ENCODE assay signal across 8 cellular contexts in the genomic region with DNA sequence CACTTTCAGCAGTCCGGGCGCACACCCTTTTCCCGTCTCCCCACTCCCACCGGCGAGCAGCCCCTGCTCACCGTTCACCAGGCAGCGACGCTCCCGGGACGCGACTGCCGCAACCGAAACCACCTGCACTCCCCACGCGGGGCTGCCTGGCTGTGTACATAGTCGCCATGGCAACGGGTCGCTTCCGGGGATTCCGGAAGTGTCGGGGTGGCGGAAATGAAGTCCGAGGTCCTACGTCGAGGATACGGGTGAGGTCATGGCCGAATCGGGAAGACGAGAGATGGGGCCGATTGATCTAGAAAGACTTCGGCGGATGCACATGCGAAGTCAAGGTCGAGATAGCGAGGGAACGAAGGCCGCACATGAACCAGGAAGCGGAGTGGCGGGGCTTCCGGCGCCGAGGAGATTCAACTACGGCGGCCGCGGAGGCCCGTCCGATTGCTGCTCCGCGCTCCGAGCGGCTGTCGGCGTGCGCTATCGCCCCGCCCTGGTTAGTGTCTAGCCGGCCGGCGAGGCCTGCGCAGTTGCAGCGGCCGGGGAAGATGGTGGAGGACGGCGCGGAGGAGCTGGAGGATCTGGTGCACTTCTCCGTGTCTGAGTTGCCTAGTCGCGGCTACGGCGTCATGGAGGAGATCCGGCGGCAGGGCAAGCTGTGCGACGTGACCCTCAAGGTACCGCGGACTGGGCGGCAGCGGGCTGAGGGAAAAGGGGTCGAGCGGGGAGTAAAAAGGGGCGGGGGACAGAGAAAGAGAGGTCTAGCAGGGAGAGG. TPM values are rescaled to one million over a fixed set of nuclear protein-coding genes. Genes with fewer than 3 reads are reported as not detected.
DNase-seq lines count a peak whose midpoint lies in the region; TF ChIP-seq lines count a peak whose summit lies in the region.

A gene with protein sequence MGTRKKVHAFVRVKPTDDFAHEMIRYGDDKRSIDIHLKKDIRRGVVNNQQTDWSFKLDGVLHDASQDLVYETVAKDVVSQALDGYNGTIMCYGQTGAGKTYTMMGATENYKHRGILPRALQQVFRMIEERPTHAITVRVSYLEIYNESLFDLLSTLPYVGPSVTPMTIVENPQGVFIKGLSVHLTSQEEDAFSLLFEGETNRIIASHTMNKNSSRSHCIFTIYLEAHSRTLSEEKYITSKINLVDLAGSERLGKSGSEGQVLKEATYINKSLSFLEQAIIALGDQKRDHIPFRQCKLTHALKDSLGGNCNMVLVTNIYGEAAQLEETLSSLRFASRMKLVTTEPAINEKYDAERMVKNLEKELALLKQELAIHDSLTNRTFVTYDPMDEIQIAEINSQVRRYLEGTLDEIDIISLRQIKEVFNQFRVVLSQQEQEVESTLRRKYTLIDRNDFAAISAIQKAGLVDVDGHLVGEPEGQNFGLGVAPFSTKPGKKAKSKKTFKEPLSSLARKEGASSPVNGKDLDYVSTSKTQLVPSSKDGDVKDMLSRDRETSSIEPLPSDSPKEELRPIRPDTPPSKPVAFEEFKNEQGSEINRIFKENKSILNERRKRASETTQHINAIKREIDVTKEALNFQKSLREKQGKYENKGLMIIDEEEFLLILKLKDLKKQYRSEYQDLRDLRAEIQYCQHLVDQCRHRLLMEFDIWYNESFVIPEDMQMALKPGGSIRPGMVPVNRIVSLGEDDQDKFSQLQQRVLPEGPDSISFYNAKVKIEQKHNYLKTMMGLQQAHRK (minus strand): TSS at position 376 of the 769 bp plus-strand sequence. CDS start 5,425 bp downstream, outside the sequence.
A gene (plus strand): TSS at position 521 of the 769 bp plus-strand sequence. CDS start 22 bp downstream, at position 543.

- H3K36me3 ChIP-seq in SK-N-SH (replicated peaks in 1 of 2; ENCODE audit: control insufficient read depth in 1 of 2, insufficient read depth in 2 of 2, low read length in 1 of 2) (no peaks in the 10 kb centered on the region), osteoblast (ENCODE audit: insufficient read depth, low read length) (peaks cover under 1% of the 10 kb centered on the region), testis (ENCODE audit: low read depth, missing control alignments) (no peaks in the 10 kb centered on the region)

- peak within 1 kb of the TSS; percentile 98 for H3K4me3 Mint-ChIP-seq in HFFc6
- H3K4me3 Mint-ChIP-seq in activated naive CD8-positive, alpha-beta T cell, result peak within 1 kb of the TSS; percentile 99

- H3K9me2 ChIP-seq in SK-N-SH, result no peaks in the 10 kb centered on the region

- peak within 1 kb of the TSS; percentile 69 for H2AFZ ChIP-seq in SK-N-SH (ENCODE audit: low read depth)
- H2AFZ ChIP-seq in osteoblast (ENCODE audit: low read length), result peak within 1 kb of the TSS; percentile 98

- CTCF ChIA-PET in SK-N-SH (lab: Yijun Ruan, JAX), result interaction anchor here (1.1 to 3.2 kb wide), 6 partner anchors 8 to 324 kb away, joined by 3 to 10 read pairs (median 5); a partner anchor contains a TSS

- H3K27me3 ChIP-seq in SK-N-SH (ENCODE audit: insufficient read depth), result no peaks in the 10 kb centered on the region
- H3K27me3 ChIP-seq in osteoblast (ENCODE audit: insufficient read depth, low read length), result no peaks in the 10 kb centered on the region
- H3K27me3 ChIP-seq in testis, result no peaks in the 10 kb centered on the region

- H3K27me3 Mint-ChIP-seq in HFFc6 (ENCODE audit: insufficient read depth), result peaks cover 4% of the 10 kb centered on the region; the same call in 1 of the 2 replicates
- H3K27me3 Mint-ChIP-seq in activated naive CD8-positive, alpha-beta T cell, result no peaks in the 10 kb centered on the region

- peaks cover 65% of the 10 kb centered on the region for H3K79me2 ChIP-seq in SK-N-SH (ENCODE audit: insufficient read depth)
- peaks cover 51% of the 10 kb centered on the region for H3K79me2 ChIP-seq in osteoblast (ENCODE audit: insufficient read depth, low read length)

- H3F3A ChIP-seq in SK-N-SH (replicated peaks; ENCODE audit: insufficient read depth), result peaks cover 10% of the 10 kb centered on the region

- no peak for TF ChIP-seq EP300 in SK-N-SH (IDR thresholded peaks at IDR 0.05; ENCODE audit: borderline replicate concordance in 1 of 2, low read depth in 1 of 2, low read length in 1 of 2)

- peak within 1 kb of the TSS; percentile 96 to 99 for H3K27ac ChIP-seq in SK-N-SH (ENCODE audit: low read depth in 2 of 2, low read length in 1 of 2)
- H3K27ac ChIP-seq in osteoblast (ENCODE audit: low read depth, low read length), result peak within 1 kb of the TSS; percentile 97
- peak within 1 kb of the TSS; percentile 92 to 93 for H3K27ac ChIP-seq in testis

- H3K36me3 Mint-ChIP-seq in HFFc6 (ENCODE audit: low read depth), result peaks cover 12% of the 10 kb centered on the region
- H3K36me3 Mint-ChIP-seq in activated naive CD8-positive, alpha-beta T cell, result no peaks in the 10 kb centered on the region

- H3K9me3 ChIP-seq in SK-N-SH (no peaks in the 10 kb centered on the region), osteoblast (ENCODE audit: low read depth, low read length) (no peaks in the 10 kb centered on the region), testis (no peaks in the 10 kb centered on the region)

- H3K4me1 ChIP-seq in SK-N-SH (ENCODE audit: control insufficient read depth in 1 of 2, insufficient read depth in 2 of 2, low read depth in 1 of 2, low read length in 1 of 2), result peaks cover 0 to 9% of the 10 kb centered on the region in 2 experiments; a peak in 1 of 4 replicates
- H3K4me1 ChIP-seq in osteoblast (ENCODE audit: insufficient read depth, low read length), result peaks cover 19% of the 10 kb centered on the region
- peaks cover 17% of the 10 kb centered on the region for H3K4me1 ChIP-seq in testis

- DNase-seq in HFFc6 (peak; percentile 95), NB4 (ENCODE audit: low read depth) (peak; percentile 93), SK-N-SH (peak; percentile 94), glomerular visceral epithelial cell (ENCODE audit: extremely low spot score) (peak; percentile 94), osteoblast (ENCODE audit: insufficient read length, low spot score, missing footprints) (peak; percentile 98), testis (peak; percentile 96)

- H4K20me1 ChIP-seq in SK-N-SH (ENCODE audit: insufficient read depth) (no peaks in the 10 kb centered on the region; the same call in 1 of the 2 replicates), osteoblast (ENCODE audit: insufficient read depth, low read length) (peaks cover 8% of the 10 kb centered on the region)

- intact Hi-C loops in testis (cut with DNase I; ENCODE audit: low total_unique reads), result no loop called here

- H3K27ac Mint-ChIP-seq in HFFc6, result peak within 1 kb of the TSS; percentile 100
- H3K27ac Mint-ChIP-seq in activated naive CD8-positive, alpha-beta T cell, result peak within 1 kb of the TSS; percentile 99

- peak within 1 kb of the TSS; percentile 97 for H3K9ac ChIP-seq in SK-N-SH

- POLR2A ChIA-PET in SK-N-SH (lab: Yijun Ruan, JAX), result interaction anchor here (0.6 to 1.8 kb wide), 4 partner anchors 19 to 118 kb away, joined by 3 to 4 read pairs (median 4); a partner anchor contains a TSS

- no peak for TF ChIP-seq CTCF in HFFc6 (IDR thresholded peaks at IDR 0.05)
- no peak for TF ChIP-seq CTCF in NB4 (IDR thresholded peaks at IDR 0.05; ENCODE audit: low read depth, low read length)
- TF ChIP-seq CTCF in SK-N-SH (IDR thresholded peaks at IDR 0.05), result no peak
- no peak for TF ChIP-seq CTCF in osteoblast (IDR thresholded peaks at IDR 0.05; ENCODE audit: extremely low read depth, low read depth, low read length)
- no peak for TF ChIP-seq CTCF in testis (IDR thresholded peaks at IDR 0.05)

- peaks cover 41% of the 10 kb centered on the region for H3K4me1 Mint-ChIP-seq in HFFc6 (ENCODE audit: low read depth)
- H3K4me1 Mint-ChIP-seq in activated naive CD8-positive, alpha-beta T cell (ENCODE audit: low read depth), result peaks cover 42% of the 10 kb centered on the region

- WGBS in SK-N-SH (ENCODE audit: low lambda C conversion rate), result 0% methylated on average over 34 of the region's 82 CpGs
- WGBS in testis, 2 donors, result 0 to 1% methylated on average over 30 to 82 of the region's 82 CpGs

- H3K4me3 ChIP-seq in GM08714 (ENCODE audit: low read length) (peak within 1 kb of the TSS; percentile 84), NB4 (ENCODE audit: low read depth, low read length) (peak within 1 kb of the TSS; percentile 92), SK-N-SH (ENCODE audit: low read depth in 2 of 2, low read length in 1 of 2) (peak within 1 kb of the TSS; percentile 70 to 78), osteoblast (ENCODE audit: insufficient read depth, low read length) (peak within 1 kb of the TSS; percentile 99), testis (peak within 1 kb of the TSS; percentile 78 to 81)

- TF ChIP-seq POLR2A in NB4 (IDR thresholded peaks at IDR 0.05; ENCODE audit: extremely low read depth, insufficient read length) (peak; percentile 63), testis (IDR thresholded peaks at IDR 0.05) (no peak)

- H3K4me2 ChIP-seq in SK-N-SH, result peak within 1 kb of the TSS; percentile 90
- peak within 1 kb of the TSS; percentile 90 for H3K4me2 ChIP-seq in osteoblast (ENCODE audit: insufficient read depth, low read length)

- no peaks in the 10 kb centered on the region for H3K9me3 Mint-ChIP-seq in HFFc6
- H3K9me3 Mint-ChIP-seq in activated naive CD8-positive, alpha-beta T cell (ENCODE audit: low read depth), result no peaks in the 10 kb centered on the region

- TF ChIP-seq RAD21 in SK-N-SH (IDR thresholded peaks at IDR 0.05; ENCODE audit: low read length), result no peak

TF ChIP-seq in SK-N-SH, 30 proteins besides CTCF, POLR2A, EP300 and RAD21 (continues in another document):
- peak; percentile 68 for TF ChIP-seq TAF1 (IDR thresholded peaks at IDR 0.05; ENCODE audit: borderline replicate concordance, low read depth, low read length)
- TF ChIP-seq FOSL2 (IDR thresholded peaks at IDR 0.05; ENCODE audit: borderline replicate concordance, low read depth), result no peak

RNA-seq across cellular contexts. Expression of the first gene that starts in this region (rescaled TPM):
- total RNA-seq in HFFc6 (2021; fragmentation: NEBNext Ultra II Directional; extraction: Animal tissue kit (Norgen Biotek cat#: 25700)), result 1 to 10 TPM; 5.0 to 8.6 (median 5.7) TPM
- polyA plus RNA-seq in SK-N-SH (2012; rRNA removed) (23.9 and 31.8 TPM in 2 replicates), testis (ENCODE audit: insufficient read depth, low read depth, low replicate concordance) (115 TPM)
- 34.3 and 51.1 TPM in 2 replicates for polyA plus RNA-seq in SK-N-SH (2012; cell fraction: cytosol; rRNA removed)
- 15.1 and 15.6 TPM in 2 replicates for polyA plus RNA-seq in SK-N-SH (2012; cell fraction: nucleus; rRNA removed)
- total RNA-seq in osteoblast (3.5 and 5.1 TPM in 2 replicates), testis (10 to 100 TPM; 37.2 to 53.0 TPM)

RNA-seq across cellular contexts. Expression of the second gene that starts in this region (rescaled TPM):
- total RNA-seq in HFFc6 (2021; fragmentation: NEBNext Ultra II Directional; extraction: Animal tissue kit (Norgen Biotek cat#: 25700)), result 10 to 100 TPM; 26.6 to 34.5 (median 28.5) TPM
- polyA plus RNA-seq in SK-N-SH (2012; rRNA removed) (47.0 and 55.2 TPM in 2 replicates), testis (ENCODE audit: insufficient read depth, low read depth, low replicate concordance) (17.6 TPM)
- polyA plus RNA-seq in SK-N-SH (2012; cell fraction: cytosol; rRNA removed), result 40.2 and 48.3 TPM in 2 replicates
- polyA plus RNA-seq in SK-N-SH (2012; cell fraction: nucleus; rRNA removed), result 24.7 and 31.3 TPM in 2 replicates
- total RNA-seq in osteoblast (17.1 and 21.4 TPM in 2 replicates), testis (10 to 100 TPM; 24.7 to 26.2 TPM)

Comparison
In these comparisons a context has a peak if more than half of its experiments do, and no peak if none do; other contexts are left out.
1. Peak in every context shown above with its lines: DNase-seq, H3K4me3 ChIP-seq and H3K27ac ChIP-seq.